1 cellular context compared by ENCODE assay signal in genomic region chr6:160428069-160428430, GRCh38.
TF ChIP-seq lines count a peak whose summit lies in the region.

No MANE protein-coding gene starts in this region.

TF ChIP-seq in GM23338, 12 proteins besides CTCF, POLR2A, EP300 and RAD21 (continued from another document):
- TF ChIP-seq ZNF462 (CRISPR knock-in tag; IDR thresholded peaks at IDR 0.05) (no peak), ETS1 (IDR thresholded peaks at IDR 0.05) (no peak), EZH2phosphoT487 (IDR thresholded peaks at IDR 0.05; ENCODE audit: unreplicated experiment) (no peak), JUNB (IDR thresholded peaks at IDR 0.05; ENCODE audit: unreplicated experiment) (no peak), STAT1 (IDR thresholded peaks at IDR 0.05; ENCODE audit: unreplicated experiment) (no peak), ZNF331 (CRISPR knock-in tag; IDR thresholded peaks at IDR 0.05; ENCODE audit: low read depth) (no peak), CREB1 (CRISPR knock-in tag; IDR thresholded peaks at IDR 0.05; ENCODE audit: low read depth) (no peak)
